ENCODE assay signal across 20 cellular contexts in the genomic region with DNA sequence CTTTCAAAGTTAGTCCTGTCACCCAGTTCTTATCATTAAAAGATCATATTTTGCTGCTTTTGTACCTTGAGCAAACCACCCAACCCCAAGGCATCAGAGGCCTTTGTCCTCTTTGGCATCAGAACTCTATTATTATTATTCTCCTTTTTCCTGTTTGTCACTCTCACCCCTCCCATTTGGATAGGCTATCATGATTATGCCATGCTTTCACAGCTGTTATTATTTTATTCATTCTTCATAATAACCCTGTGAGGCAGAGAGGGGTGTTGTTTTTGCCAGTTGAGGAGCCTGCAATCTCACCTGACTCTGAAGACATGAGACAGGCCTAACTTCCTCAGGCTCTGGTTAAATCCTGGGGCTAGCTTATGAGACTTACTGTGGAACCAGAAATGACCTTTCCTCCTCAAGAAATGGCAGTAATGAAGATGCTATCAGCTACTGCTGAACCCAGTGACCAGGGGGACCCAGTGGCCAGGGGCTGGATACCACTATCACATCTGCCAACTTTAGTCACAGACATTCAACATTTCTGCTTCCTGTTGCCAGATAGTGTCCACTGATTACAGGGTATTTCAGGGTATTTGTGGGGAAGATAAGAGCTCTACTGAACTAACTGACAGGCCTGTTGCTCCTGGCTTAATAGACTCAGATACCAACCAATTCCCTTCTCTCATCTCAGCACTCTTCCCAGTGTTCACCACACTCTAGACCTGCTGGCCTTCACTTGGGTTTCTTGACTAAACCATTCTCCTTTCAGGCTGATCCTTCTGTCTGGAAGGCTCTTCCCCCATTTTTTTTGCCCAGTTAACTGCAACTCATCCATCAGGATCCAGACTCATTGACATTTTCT. TPM values are rescaled to one million over a fixed set of nuclear protein-coding genes. Genes with fewer than 3 reads are reported as not detected.
DNase-seq lines count a peak whose midpoint lies in the region; ATAC-seq and TF ChIP-seq lines count a peak whose summit lies in the region.
"Had no signal": no experiment of that assay in that cellular context is flagged by ENCODE, and none has a peak within 500 bp of the region (broad histone marks: within the 10 kb centered on the region; RNA-seq: fewer than 3 reads in every experiment).

No MANE protein-coding gene starts in this region.

- no peaks in the 10 kb centered on the region for H3K9me2 ChIP-seq in OCI-LY7 (ENCODE audit: insufficient read depth, low read length)

- no peaks in the 10 kb centered on the region for H4K20me1 ChIP-seq in OCI-LY7 (ENCODE audit: insufficient read depth, low read length)

- H3K27ac ChIP-seq in Panc1 (ENCODE audit: low read length) = no peak overlapping the region
- no peak overlapping the region for H3K27ac ChIP-seq in OCI-LY7 (ENCODE audit: low read depth, low read length, poor library complexity, severe bottlenecking)
- H3K27ac ChIP-seq: vagina had no signal

- H3K4me3 ChIP-seq in Panc1 (ENCODE audit: low read depth in 2 of 2, low read length in 2 of 2) (no peak overlapping the region), OCI-LY7 (ENCODE audit: low read depth, low read length, poor library complexity, severe bottlenecking) (no peak overlapping the region)
- H3K4me3 ChIP-seq: GM12878, GM23338, left lung, stomach, vagina had no signal

- no peak overlapping the region for H2AFZ ChIP-seq in OCI-LY7 (ENCODE audit: low read length)
- H2AFZ ChIP-seq: GM23338 had no signal

- H3K9me3 ChIP-seq in Panc1 (ENCODE audit: control insufficient read depth, insufficient read depth, low read depth, low read length) (no peaks in the 10 kb centered on the region), OCI-LY7 (ENCODE audit: low read length) (peaks cover 18% of the 10 kb centered on the region)
- H3K9me3 ChIP-seq: stomach, vagina had no signal

- H3K4me1 ChIP-seq in Panc1 (ENCODE audit: control insufficient read depth, insufficient read depth, low read length) (no peaks in the 10 kb centered on the region), OCI-LY7 (ENCODE audit: insufficient read depth, low read length, poor library complexity, severe bottlenecking) (no peaks in the 10 kb centered on the region)
- H3K4me1 ChIP-seq: stomach, vagina had no signal

- H3K36me3 Mint-ChIP-seq in endothelial cell (ENCODE audit: low read depth, unreplicated experiment) = peaks cover 5% of the 10 kb centered on the region
- H3K36me3 Mint-ChIP-seq in osteocyte (ENCODE audit: unreplicated experiment) = no peaks in the 10 kb centered on the region
- H3K36me3 Mint-ChIP-seq: activated naive CD4-positive, alpha-beta T cell treated with anti-CD3 and anti-CD28 coated beads, Interleukin-2, amount 50 U/mL, for 72 hours had no signal

- H3K4me3 Mint-ChIP-seq in endothelial cell (ENCODE audit: unreplicated experiment) = no peak overlapping the region
- H3K4me3 Mint-ChIP-seq in osteocyte (ENCODE audit: unreplicated experiment) = no peak overlapping the region
- H3K4me3 Mint-ChIP-seq: GM23338; natural killer cell treated with Interleukin-12 subunit alpha and Interleukin-12 subunit beta and Interleukin-15 and Interleukin-18, amount 100 ng/mL, for 72 hours had no signal

- H3K4me1 Mint-ChIP-seq in endothelial cell (ENCODE audit: unreplicated experiment) (peaks cover 16% of the 10 kb centered on the region), osteocyte (ENCODE audit: unreplicated experiment) (peaks cover 19% of the 10 kb centered on the region)

- H3K27ac Mint-ChIP-seq in endothelial cell (ENCODE audit: unreplicated experiment) (peak overlapping the region; percentile 2), osteocyte (ENCODE audit: unreplicated experiment) (peak overlapping the region; percentile 39)
- H3K27ac Mint-ChIP-seq: GM23338; natural killer cell treated with Interleukin-12 subunit alpha and Interleukin-12 subunit beta and Interleukin-15 and Interleukin-18, amount 100 ng/mL, for 72 hours had no signal

- no peak for TF ChIP-seq CTCF in Panc1 (IDR thresholded peaks at IDR 0.05)
- TF ChIP-seq CTCF in endothelial cell (IDR thresholded peaks at IDR 0.05; ENCODE audit: unreplicated experiment) = no peak
- no peak for TF ChIP-seq CTCF in osteocyte (IDR thresholded peaks at IDR 0.05)
- TF ChIP-seq CTCF in OCI-LY7 (conservative IDR thresholded peaks at IDR 0.05; ENCODE audit: low read length) = no peak

- POLR2A ChIA-PET in Panc1 (lab: Charles Lee) = no interaction called here
- POLR2A ChIA-PET in OCI-LY7 (lab: Charles Lee) = interaction anchor here (0.6 to 1.8 kb wide), 8 partner anchors 10 to 974 kb away, joined by 3 to 8 read pairs (median 3); no protein-coding TSS in a partner anchor

- H3K27me3 ChIP-seq in Panc1 (ENCODE audit: control insufficient read depth, insufficient read depth, low read length) = no peaks in the 10 kb centered on the region
- H3K27me3 ChIP-seq: left lung, stomach, vagina had no signal

- H3K4me2 ChIP-seq in OCI-LY7 (ENCODE audit: low read length) = no peak overlapping the region
- H3K4me2 ChIP-seq: GM23338 had no signal

- no peaks in the 10 kb centered on the region for H3K79me2 ChIP-seq in OCI-LY7 (ENCODE audit: insufficient read depth, low read depth, low read length)

- DNase-seq in ELF-1 (ENCODE audit: low read depth, low spot score) = peak; percentile 29
- DNase-seq in Panc1 (ENCODE audit: low read depth, low spot score) = no peak
- no peak for DNase-seq in endothelial cell (ENCODE audit: low spot score)
- DNase-seq in osteocyte (ENCODE audit: extremely low spot score, unreplicated experiment) = peak; percentile 38
- no peak for DNase-seq in RPMI8226
- no peak for DNase-seq in NOMO-1 treated with dmso at 0.1 percent for 144 hours (lab: John Stamatoyannopoulos, UW; ENCODE audit: unreplicated experiment)
- DNase-seq in OCI-LY7 (ENCODE audit: low spot score) = no peak
- DNase-seq: COR-L47; effector CD8-positive, alpha-beta T cell; left lung; NCI-H1417; NCI-H2227 treated with DMSO at 0.1 percent for 48 hours; stimulated activated CD4-positive, alpha-beta T cell treated with anti-CD3 and anti-CD28 coated beads, Interleukin-15, amount 100 ng/mL, for 24 hours; stomach had no signal

- BruUV-seq in Panc1 (replicated peaks; lab: Mats Ljungman, UMichigan) = no TSS peak
- no TSS peak for BruUV-seq in OCI-LY7 (replicated peaks; lab: Mats Ljungman, UMichigan)

- H3K27me3 Mint-ChIP-seq in endothelial cell (ENCODE audit: unreplicated experiment) = peaks cover 6% of the 10 kb centered on the region
- H3K27me3 Mint-ChIP-seq in osteocyte (ENCODE audit: unreplicated experiment) = no peaks in the 10 kb centered on the region

- H3K36me3 ChIP-seq in Panc1 (ENCODE audit: control insufficient read depth, insufficient read depth, low read length) (no peaks in the 10 kb centered on the region), OCI-LY7 (ENCODE audit: insufficient read depth, low read length) (no peaks in the 10 kb centered on the region; the same call in 1 of the 2 replicates)
- H3K36me3 ChIP-seq: left lung, stomach, vagina had no signal

- CTCF ChIA-PET in Panc1 (lab: Charles Lee) = no interaction called here
- CTCF ChIA-PET in OCI-LY7 (lab: Charles Lee; ENCODE audit: unreplicated experiment) = no interaction called here

- H3K9me3 Mint-ChIP-seq in endothelial cell (ENCODE audit: unreplicated experiment) (no peaks in the 10 kb centered on the region), osteocyte (ENCODE audit: unreplicated experiment) (peaks cover 14% of the 10 kb centered on the region)

- intact Hi-C loops in Panc1 (cut with micrococcal nuclease; ENCODE audit: unreplicated experiment) = no loop called here
- intact Hi-C loops in OCI-LY7 (cut with micrococcal nuclease; ENCODE audit: unreplicated experiment) = no loop called here

- in situ Hi-C loops in Panc1 (cut with HindIII; ENCODE audit: low pct_unique_long_range_greater_than_20kb, low sequenced_read_pairs) = no loop called here

- ATAC-seq in Panc1 (0 out of 2 replicates have a peak, but pooled peaks have one; percentile 38), GM19328 (IDR thresholded peaks at IDR 0.05; ENCODE audit: unreplicated experiment) (no peak)
- ATAC-seq: activated naive CD4-positive, alpha-beta T cell treated with anti-CD3 and anti-CD28 coated beads, Interleukin-2, amount 50 U/mL, for 72 hours; GM12878; GM23338; left lung had no signal

RNA-seq across cellular contexts. Expression of gene SWAP70, which starts 11.8 kb away (rescaled TPM):
- 96.0 TPM for total RNA-seq in Panc1 (2021; ENCODE audit: unreplicated experiment)
- polyA plus RNA-seq in Panc1 (2012; ENCODE audit: insufficient read length) = 88.3 TPM
- 36.0 TPM for total RNA-seq in endothelial cell (ENCODE audit: unreplicated experiment)
- total RNA-seq in osteocyte = 37.4 and 39.7 TPM in 2 replicates
- total RNA-seq in OCI-LY7 (2014; rRNA removed; shearing (Covaris generic)) = 37.5 and 44.4 TPM in 2 replicates
- 91.9 and 110 TPM in 2 replicates for total RNA-seq in OCI-LY7 (2022)

Comparison
In these comparisons a context has a peak if more than half of its experiments do, and no peak if none do; other contexts are left out.
1. DNase-seq: peak in ELF-1 (single experiment) and osteocyte (single experiment); none in Panc1 (single experiment), endothelial cell (single experiment), RPMI8226 (single experiment), NOMO-1 treated with dmso at 0.1 percent for 144 hours (single experiment) and OCI-LY7 (single experiment).